ENCODE assay signal across 1 cellular context in the genomic region with DNA sequence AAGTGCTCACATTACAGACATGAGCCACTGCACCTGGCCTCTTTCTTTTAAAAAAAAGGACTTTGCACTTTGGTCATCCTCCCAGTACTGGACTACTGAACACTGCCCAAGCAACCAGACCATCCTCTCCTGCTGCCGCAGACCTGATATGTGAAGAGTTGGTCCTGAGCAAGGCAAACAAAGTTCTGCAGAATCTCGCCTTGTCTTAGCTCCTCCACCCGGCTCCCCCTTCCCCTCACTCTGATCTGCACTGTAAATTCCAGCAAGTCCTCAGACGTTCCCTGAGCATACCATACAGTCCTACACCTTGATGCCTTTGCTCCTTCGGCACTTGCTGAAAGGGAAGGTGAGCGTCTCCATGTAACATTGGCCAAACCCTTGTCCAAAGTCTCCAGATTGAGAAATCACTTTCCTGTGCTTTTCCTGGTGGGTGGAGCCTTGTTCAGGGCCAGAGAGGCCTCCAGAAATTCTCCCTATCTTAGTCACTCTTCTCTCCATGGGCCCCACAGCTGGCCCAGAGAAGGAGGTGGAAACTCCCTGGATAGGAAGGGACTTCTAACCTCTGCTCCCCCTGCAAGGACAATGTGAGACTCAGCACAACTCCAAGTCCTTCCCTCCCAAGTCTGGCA.
TF ChIP-seq lines count a peak whose summit lies in the region.

No MANE protein-coding gene starts in this region.

TF ChIP-seq in HepG2, 621 proteins besides CTCF, POLR2A, EP300 and RAD21 (continued from another document and continues in another):
- TF ChIP-seq, protein P1, sequence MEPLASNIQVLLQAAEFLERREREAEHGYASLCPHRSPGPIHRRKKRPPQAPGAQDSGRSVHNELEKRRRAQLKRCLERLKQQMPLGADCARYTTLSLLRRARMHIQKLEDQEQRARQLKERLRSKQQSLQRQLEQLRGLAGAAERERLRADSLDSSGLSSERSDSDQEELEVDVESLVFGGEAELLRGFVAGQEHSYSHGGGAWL (CRISPR knock-in tag; IDR thresholded peaks at IDR 0.05) = no peak
- TF ChIP-seq ZNF777 (CRISPR knock-in tag; IDR thresholded peaks at IDR 0.05) (no peak), ZNF713 (CRISPR knock-in tag; IDR thresholded peaks at IDR 0.05) (no peak), ARNTL (CRISPR knock-in tag; IDR thresholded peaks at IDR 0.05) (no peak), ZNF430 (CRISPR knock-in tag; IDR thresholded peaks at IDR 0.05) (no peak), ZNF274 (CRISPR knock-in tag; IDR thresholded peaks at IDR 0.05) (no peak), FOXA3 (CRISPR knock-in tag; IDR thresholded peaks at IDR 0.05) (peak; percentile 14; the same call in 1 of the 2 replicates), ZFAT (CRISPR knock-in tag; conservative IDR thresholded peaks at IDR 0.05) (no peak), ZNF644 (CRISPR knock-in tag; IDR thresholded peaks at IDR 0.05; ENCODE audit: low read depth) (peak; percentile 93), ZNF749 (CRISPR knock-in tag; IDR thresholded peaks at IDR 0.05; ENCODE audit: borderline replicate concordance) (no peak), ZNF256 (CRISPR knock-in tag; conservative IDR thresholded peaks at IDR 0.05) (no peak), KDM6A (CRISPR knock-in tag; IDR thresholded peaks at IDR 0.05; ENCODE audit: low read depth) (peak; percentile 57; the same call in 1 of the 2 replicates), FOXA1 (IDR thresholded peaks at IDR 0.05) (no peak), FOXA1 (CRISPR knock-in tag; IDR thresholded peaks at IDR 0.05) (peak; percentile 21; the same call in 1 of the 2 replicates), DMAP1 (CRISPR knock-in tag; IDR thresholded peaks at IDR 0.05) (no peak), ASH2L (IDR thresholded peaks at IDR 0.05; ENCODE audit: insufficient read length, low read depth, low read length) (peak; percentile 34), IRX3 (CRISPR knock-in tag; IDR thresholded peaks at IDR 0.05; ENCODE audit: borderline replicate concordance, low read depth) (no peak), ZNF326 (CRISPR knock-in tag; IDR thresholded peaks at IDR 0.05; ENCODE audit: borderline replicate concordance) (no peak), RBM22 (optimal IDR thresholded peaks at IDR 0.05; ENCODE audit: low read length) (no peak), KDM5A (IDR thresholded peaks at IDR 0.05; ENCODE audit: borderline replicate concordance, low read length) (no peak), ZNF225 (CRISPR knock-in tag; IDR thresholded peaks at IDR 0.05) (no peak), DNMT1 (CRISPR knock-in tag; IDR thresholded peaks at IDR 0.05) (no peak), ISX (CRISPR knock-in tag; conservative IDR thresholded peaks at IDR 0.05) (no peak), SP2 (CRISPR knock-in tag; IDR thresholded peaks at IDR 0.05) (no peak), TAF1 (CRISPR knock-in tag; IDR thresholded peaks at IDR 0.05) (0 out of 2 replicates have a peak, but pooled peaks have one; percentile 19), STAG1 (CRISPR knock-in tag; IDR thresholded peaks at IDR 0.05) (no peak), CAMTA2 (CRISPR knock-in tag; IDR thresholded peaks at IDR 0.05; ENCODE audit: borderline replicate concordance) (no peak), ZNF530 (CRISPR knock-in tag; IDR thresholded peaks at IDR 0.05; ENCODE audit: low read depth) (no peak), ZKSCAN1 (IDR thresholded peaks at IDR 0.05; ENCODE audit: low read length) (no peak), ZNF20 (CRISPR knock-in tag; IDR thresholded peaks at IDR 0.05) (no peak), FOXJ3 (CRISPR knock-in tag; IDR thresholded peaks at IDR 0.05; ENCODE audit: borderline replicate concordance) (0 out of 2 replicates have a peak, but pooled peaks have one; percentile 27), ZNF550 (CRISPR knock-in tag; IDR thresholded peaks at IDR 0.05; ENCODE audit: borderline replicate concordance) (no peak), RFX3 (CRISPR knock-in tag; IDR thresholded peaks at IDR 0.05) (no peak), SRSF9 (IDR thresholded peaks at IDR 0.05; ENCODE audit: borderline replicate concordance, insufficient read depth, low read depth, low read length, poor library complexity, severe bottlenecking) (no peak), MEIS2 (CRISPR knock-in tag; IDR thresholded peaks at IDR 0.05) (no peak), ZNF607 (CRISPR knock-in tag; IDR thresholded peaks at IDR 0.05; ENCODE audit: borderline replicate concordance) (peak; percentile 42; the same call in 1 of the 2 replicates), KLF9 (CRISPR knock-in tag; IDR thresholded peaks at IDR 0.05; ENCODE audit: low read depth) (no peak)
- TF ChIP-seq, protein P2, sequence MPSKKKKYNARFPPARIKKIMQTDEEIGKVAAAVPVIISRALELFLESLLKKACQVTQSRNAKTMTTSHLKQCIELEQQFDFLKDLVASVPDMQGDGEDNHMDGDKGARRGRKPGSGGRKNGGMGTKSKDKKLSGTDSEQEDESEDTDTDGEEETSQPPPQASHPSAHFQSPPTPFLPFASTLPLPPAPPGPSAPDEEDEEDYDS (CRISPR knock-in tag; IDR thresholded peaks at IDR 0.05) = no peak
- TF ChIP-seq, protein P3, sequence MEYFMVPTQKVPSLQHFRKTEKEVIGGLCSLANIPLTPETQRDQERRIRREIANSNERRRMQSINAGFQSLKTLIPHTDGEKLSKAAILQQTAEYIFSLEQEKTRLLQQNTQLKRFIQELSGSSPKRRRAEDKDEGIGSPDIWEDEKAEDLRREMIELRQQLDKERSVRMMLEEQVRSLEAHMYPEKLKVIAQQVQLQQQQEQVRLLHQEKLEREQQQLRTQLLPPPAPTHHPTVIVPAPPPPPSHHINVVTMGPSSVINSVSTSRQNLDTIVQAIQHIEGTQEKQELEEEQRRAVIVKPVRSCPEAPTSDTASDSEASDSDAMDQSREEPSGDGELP (IDR thresholded peaks at IDR 0.05; ENCODE audit: borderline replicate concordance, low read depth) = peak; percentile 76; the same call in 1 of the 2 replicates
- TF ChIP-seq, protein P4, sequence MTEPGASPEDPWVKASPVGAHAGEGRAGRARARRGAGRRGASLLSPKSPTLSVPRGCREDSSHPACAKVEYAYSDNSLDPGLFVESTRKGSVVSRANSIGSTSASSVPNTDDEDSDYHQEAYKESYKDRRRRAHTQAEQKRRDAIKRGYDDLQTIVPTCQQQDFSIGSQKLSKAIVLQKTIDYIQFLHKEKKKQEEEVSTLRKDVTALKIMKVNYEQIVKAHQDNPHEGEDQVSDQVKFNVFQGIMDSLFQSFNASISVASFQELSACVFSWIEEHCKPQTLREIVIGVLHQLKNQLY (CRISPR knock-in tag; IDR thresholded peaks at IDR 0.05) = no peak
- TF ChIP-seq, protein P5, sequence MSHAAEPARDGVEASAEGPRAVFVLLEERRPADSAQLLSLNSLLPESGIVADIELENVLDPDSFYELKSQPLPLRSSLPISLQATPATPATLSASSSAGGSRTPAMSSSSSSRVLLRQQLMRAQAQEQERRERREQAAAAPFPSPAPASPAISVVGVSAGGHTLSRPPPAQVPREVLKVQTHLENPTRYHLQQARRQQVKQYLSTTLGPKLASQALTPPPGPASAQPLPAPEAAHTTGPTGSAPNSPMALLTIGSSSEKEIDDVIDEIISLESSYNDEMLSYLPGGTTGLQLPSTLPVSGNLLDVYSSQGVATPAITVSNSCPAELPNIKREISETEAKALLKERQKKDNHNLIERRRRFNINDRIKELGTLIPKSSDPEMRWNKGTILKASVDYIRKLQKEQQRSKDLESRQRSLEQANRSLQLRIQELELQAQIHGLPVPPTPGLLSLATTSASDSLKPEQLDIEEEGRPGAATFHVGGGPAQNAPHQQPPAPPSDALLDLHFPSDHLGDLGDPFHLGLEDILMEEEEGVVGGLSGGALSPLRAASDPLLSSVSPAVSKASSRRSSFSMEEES (CRISPR knock-in tag; IDR thresholded peaks at IDR 0.05) = no peak
- TF ChIP-seq, protein P6, sequence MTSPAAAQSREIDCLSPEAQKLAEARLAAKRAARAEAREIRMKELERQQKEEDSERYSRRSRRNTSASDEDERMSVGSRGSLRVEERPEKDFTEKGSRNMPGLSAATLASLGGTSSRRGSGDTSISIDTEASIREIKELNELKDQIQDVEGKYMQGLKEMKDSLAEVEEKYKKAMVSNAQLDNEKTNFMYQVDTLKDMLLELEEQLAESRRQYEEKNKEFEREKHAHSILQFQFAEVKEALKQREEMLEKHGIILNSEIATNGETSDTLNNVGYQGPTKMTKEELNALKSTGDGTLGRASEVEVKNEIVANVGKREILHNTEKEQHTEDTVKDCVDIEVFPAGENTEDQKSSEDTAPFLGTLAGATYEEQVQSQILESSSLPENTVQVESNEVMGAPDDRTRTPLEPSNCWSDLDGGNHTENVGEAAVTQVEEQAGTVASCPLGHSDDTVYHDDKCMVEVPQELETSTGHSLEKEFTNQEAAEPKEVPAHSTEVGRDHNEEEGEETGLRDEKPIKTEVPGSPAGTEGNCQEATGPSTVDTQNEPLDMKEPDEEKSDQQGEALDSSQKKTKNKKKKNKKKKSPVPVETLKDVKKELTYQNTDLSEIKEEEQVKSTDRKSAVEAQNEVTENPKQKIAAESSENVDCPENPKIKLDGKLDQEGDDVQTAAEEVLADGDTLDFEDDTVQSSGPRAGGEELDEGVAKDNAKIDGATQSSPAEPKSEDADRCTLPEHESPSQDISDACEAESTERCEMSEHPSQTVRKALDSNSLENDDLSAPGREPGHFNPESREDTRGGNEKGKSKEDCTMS (CRISPR knock-in tag; conservative IDR thresholded peaks at IDR 0.05) = no peak
- TF ChIP-seq, protein P7, sequence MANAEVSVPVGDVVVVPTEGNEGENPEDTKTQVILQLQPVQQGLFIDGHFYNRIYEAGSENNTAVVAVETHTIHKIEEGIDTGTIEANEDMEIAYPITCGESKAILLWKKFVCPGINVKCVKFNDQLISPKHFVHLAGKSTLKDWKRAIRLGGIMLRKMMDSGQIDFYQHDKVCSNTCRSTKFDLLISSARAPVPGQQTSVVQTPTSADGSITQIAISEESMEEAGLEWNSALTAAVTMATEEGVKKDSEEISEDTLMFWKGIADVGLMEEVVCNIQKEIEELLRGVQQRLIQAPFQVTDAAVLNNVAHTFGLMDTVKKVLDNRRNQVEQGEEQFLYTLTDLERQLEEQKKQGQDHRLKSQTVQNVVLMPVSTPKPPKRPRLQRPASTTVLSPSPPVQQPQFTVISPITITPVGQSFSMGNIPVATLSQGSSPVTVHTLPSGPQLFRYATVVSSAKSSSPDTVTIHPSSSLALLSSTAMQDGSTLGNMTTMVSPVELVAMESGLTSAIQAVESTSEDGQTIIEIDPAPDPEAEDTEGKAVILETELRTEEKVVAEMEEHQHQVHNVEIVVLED (CRISPR knock-in tag; IDR thresholded peaks at IDR 0.05; ENCODE audit: borderline replicate concordance) = no peak
- TF ChIP-seq, protein P8, sequence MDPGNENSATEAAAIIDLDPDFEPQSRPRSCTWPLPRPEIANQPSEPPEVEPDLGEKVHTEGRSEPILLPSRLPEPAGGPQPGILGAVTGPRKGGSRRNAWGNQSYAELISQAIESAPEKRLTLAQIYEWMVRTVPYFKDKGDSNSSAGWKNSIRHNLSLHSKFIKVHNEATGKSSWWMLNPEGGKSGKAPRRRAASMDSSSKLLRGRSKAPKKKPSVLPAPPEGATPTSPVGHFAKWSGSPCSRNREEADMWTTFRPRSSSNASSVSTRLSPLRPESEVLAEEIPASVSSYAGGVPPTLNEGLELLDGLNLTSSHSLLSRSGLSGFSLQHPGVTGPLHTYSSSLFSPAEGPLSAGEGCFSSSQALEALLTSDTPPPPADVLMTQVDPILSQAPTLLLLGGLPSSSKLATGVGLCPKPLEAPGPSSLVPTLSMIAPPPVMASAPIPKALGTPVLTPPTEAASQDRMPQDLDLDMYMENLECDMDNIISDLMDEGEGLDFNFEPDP (CRISPR knock-in tag; conservative IDR thresholded peaks at IDR 0.05) = no peak
- TF ChIP-seq, protein P9, sequence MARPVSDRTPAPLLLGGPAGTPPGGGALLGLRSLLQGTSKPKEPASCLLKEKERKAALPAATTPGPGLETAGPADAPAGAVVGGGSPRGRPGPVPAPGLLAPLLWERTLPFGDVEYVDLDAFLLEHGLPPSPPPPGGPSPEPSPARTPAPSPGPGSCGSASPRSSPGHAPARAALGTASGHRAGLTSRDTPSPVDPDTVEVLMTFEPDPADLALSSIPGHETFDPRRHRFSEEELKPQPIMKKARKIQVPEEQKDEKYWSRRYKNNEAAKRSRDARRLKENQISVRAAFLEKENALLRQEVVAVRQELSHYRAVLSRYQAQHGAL (CRISPR knock-in tag; IDR thresholded peaks at IDR 0.05; ENCODE audit: not compliant biosample characterization) = no peak
- TF ChIP-seq, protein P10, sequence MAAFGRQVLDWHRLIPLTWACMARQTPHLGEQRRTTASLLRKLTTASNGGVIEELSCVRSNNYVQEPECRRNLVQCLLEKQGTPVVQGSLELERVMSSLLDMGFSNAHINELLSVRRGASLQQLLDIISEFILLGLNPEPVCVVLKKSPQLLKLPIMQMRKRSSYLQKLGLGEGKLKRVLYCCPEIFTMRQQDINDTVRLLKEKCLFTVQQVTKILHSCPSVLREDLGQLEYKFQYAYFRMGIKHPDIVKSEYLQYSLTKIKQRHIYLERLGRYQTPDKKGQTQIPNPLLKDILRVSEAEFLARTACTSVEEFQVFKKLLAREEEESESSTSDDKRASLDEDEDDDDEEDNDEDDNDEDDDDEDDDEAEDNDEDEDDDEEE (CRISPR knock-in tag; IDR thresholded peaks at IDR 0.05) = no peak
- TF ChIP-seq, protein P11, sequence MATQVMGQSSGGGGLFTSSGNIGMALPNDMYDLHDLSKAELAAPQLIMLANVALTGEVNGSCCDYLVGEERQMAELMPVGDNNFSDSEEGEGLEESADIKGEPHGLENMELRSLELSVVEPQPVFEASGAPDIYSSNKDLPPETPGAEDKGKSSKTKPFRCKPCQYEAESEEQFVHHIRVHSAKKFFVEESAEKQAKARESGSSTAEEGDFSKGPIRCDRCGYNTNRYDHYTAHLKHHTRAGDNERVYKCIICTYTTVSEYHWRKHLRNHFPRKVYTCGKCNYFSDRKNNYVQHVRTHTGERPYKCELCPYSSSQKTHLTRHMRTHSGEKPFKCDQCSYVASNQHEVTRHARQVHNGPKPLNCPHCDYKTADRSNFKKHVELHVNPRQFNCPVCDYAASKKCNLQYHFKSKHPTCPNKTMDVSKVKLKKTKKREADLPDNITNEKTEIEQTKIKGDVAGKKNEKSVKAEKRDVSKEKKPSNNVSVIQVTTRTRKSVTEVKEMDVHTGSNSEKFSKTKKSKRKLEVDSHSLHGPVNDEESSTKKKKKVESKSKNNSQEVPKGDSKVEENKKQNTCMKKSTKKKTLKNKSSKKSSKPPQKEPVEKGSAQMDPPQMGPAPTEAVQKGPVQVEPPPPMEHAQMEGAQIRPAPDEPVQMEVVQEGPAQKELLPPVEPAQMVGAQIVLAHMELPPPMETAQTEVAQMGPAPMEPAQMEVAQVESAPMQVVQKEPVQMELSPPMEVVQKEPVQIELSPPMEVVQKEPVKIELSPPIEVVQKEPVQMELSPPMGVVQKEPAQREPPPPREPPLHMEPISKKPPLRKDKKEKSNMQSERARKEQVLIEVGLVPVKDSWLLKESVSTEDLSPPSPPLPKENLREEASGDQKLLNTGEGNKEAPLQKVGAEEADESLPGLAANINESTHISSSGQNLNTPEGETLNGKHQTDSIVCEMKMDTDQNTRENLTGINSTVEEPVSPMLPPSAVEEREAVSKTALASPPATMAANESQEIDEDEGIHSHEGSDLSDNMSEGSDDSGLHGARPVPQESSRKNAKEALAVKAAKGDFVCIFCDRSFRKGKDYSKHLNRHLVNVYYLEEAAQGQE (IDR thresholded peaks at IDR 0.05; ENCODE audit: borderline replicate concordance in 1 of 2, low read depth in 1 of 2, low read length in 2 of 2) = no peak
- TF ChIP-seq, protein P12, sequence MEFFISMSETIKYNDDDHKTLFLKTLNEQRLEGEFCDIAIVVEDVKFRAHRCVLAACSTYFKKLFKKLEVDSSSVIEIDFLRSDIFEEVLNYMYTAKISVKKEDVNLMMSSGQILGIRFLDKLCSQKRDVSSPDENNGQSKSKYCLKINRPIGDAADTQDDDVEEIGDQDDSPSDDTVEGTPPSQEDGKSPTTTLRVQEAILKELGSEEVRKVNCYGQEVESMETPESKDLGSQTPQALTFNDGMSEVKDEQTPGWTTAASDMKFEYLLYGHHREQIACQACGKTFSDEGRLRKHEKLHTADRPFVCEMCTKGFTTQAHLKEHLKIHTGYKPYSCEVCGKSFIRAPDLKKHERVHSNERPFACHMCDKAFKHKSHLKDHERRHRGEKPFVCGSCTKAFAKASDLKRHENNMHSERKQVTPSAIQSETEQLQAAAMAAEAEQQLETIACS (CRISPR knock-in tag; IDR thresholded peaks at IDR 0.05) = no peak
